ENCODE assay signal across 15 cellular contexts in genomic region chr6:47362857-47363461, GRCh38.
"Had no signal": no experiment of that assay in that cellular context is flagged by ENCODE, and none has a peak within 500 bp of the region (broad histone marks: within the 10 kb centered on the region; RNA-seq: fewer than 3 reads in every experiment).

No MANE protein-coding gene starts in this region.

- H3K9me3 ChIP-seq: body of pancreas, right atrium auricular region, stomach, testis, upper lobe of left lung had no signal

- ATAC-seq: activated CD4-positive, alpha-beta T cell treated with anti-CD3 and anti-CD28 coated beads for 36 hours; activated naive CD4-positive, alpha-beta T cell treated with anti-CD3 and anti-CD28 coated beads, Interleukin-2, amount 50 U/mL, for 72 hours; activated T-cell treated with anti-CD3 and anti-CD28 coated beads, Interleukin-2, amount 50 U/mL, for 4 hours; body of pancreas had no signal

- H3K36me3 ChIP-seq: left ventricle myocardium inferior, right atrium auricular region, stomach, upper lobe of left lung had no signal

- DNase-seq: activated CD4-positive, alpha-beta memory T cell treated with anti-CD3 and anti-CD28 coated beads for 36 hours; activated CD4-positive, alpha-beta T cell treated with anti-CD3 and anti-CD28 coated beads for 36 hours; activated effector memory CD4-positive, alpha-beta T cell treated with anti-CD3 and anti-CD28 coated beads, Interleukin-2, amount 50 U/mL, for 16 hours; activated T-cell treated with anti-CD3 and anti-CD28 coated beads, Interleukin-2, amount 50 U/mL, for 4 hours; body of pancreas; caudate nucleus; left ventricle myocardium inferior; nephron progenitor cell; occipital lobe; stomach; testis; upper lobe of left lung had no signal

- H3K27ac ChIP-seq: body of pancreas, left ventricle myocardium inferior, right atrium auricular region, stomach, testis, upper lobe of left lung, VCaP had no signal

- H3K4me1 ChIP-seq: body of pancreas, left ventricle myocardium inferior, right atrium auricular region, stomach, testis, upper lobe of left lung had no signal

- H3K27me3 ChIP-seq: body of pancreas, right atrium auricular region, stomach, testis, upper lobe of left lung had no signal

- H3K4me3 ChIP-seq: body of pancreas, left ventricle myocardium inferior, right atrium auricular region, stomach, testis, upper lobe of left lung had no signal
